In genomic region chr4:9594948-9595347, GRCh38 we compare ENCODE assay signal across 21 cellular contexts.
"Had no signal": no experiment of that assay in that cellular context is flagged by ENCODE, and none has a peak within 500 bp of the region (broad histone marks: within the 10 kb centered on the region; RNA-seq: fewer than 3 reads in every experiment).

No MANE protein-coding gene starts in this region.

- DNase-seq: MM.1S, NCI-H1092 treated with DMSO at 0.1 percent for 48 hours, NCI-H1436, NCI-H187, NCI-H2029, NCI-H2081 treated with DMSO at 0.1 percent for 48 hours, NCI-H2171, NCI-H226, NCI-H446, NCI-H510A, NCI-H524 treated with DMSO at 0.1 percent for 48 hours, NCI-H69, NCI-H774, Right ventricle myocardium superior, RPMI8226 had no signal

- H3K9me3 ChIP-seq: SJSA1 had no signal

- ATAC-seq: K562 had no signal

- H3K27me3 Mint-ChIP-seq: IgD-negative memory B cell had no signal

- H3K4me3 Mint-ChIP-seq: IgD-negative memory B cell had no signal

- H3K36me3 ChIP-seq: SJSA1 had no signal

- H3K4me3 ChIP-seq: K562, SJSA1, SK-N-MC had no signal

- FAIRE-seq: HTR-8/SVneo, K562, RCC 7860 had no signal

- H3K36me3 Mint-ChIP-seq: IgD-negative memory B cell had no signal

- H3K4me1 Mint-ChIP-seq: IgD-negative memory B cell had no signal

- H3K4me1 ChIP-seq: SJSA1 had no signal

- H3K27me3 ChIP-seq: SJSA1 had no signal

- H3K27ac Mint-ChIP-seq: IgD-negative memory B cell had no signal
